ENCODE assay signal across 1 cellular context in genomic region chr19:17305517-17306284, GRCh38.
TF ChIP-seq lines count a peak whose summit lies in the region.

Gene MRPL34 (plus strand): TSS chr19:17305872. CDS start chr19:17305893, 21 bp downstream.

TF ChIP-seq in GM12878, 131 proteins besides CTCF, POLR2A, EP300 and RAD21 (continued from another document and continues in another):
- TF ChIP-seq ZNF24 (IDR thresholded peaks at IDR 0.05), result no peak
- TF ChIP-seq HDGF (IDR thresholded peaks at IDR 0.05), result peak; percentile 27; the same call in 1 of the 2 replicates
- TF ChIP-seq ZNF274 (IDR thresholded peaks at IDR 0.05; ENCODE audit: insufficient read depth, insufficient read length), result no peak
- no peak for TF ChIP-seq JUNB (IDR thresholded peaks at IDR 0.05)
- no peak for TF ChIP-seq POLR2AphosphoS2 (IDR thresholded peaks at IDR 0.05; ENCODE audit: low read depth, low read length)
- no peak for TF ChIP-seq E2F8 (IDR thresholded peaks at IDR 0.05; ENCODE audit: low read depth, partially characterized antibody)
- peak; percentile 43 for TF ChIP-seq CUX1 (IDR thresholded peaks at IDR 0.05; ENCODE audit: insufficient replicate concordance, low read depth, low read length)
- no peak for TF ChIP-seq ZBTB33 (IDR thresholded peaks at IDR 0.05)
- TF ChIP-seq TCF12 (IDR thresholded peaks at IDR 0.05; ENCODE audit: low read depth, low read length), result peak; percentile 100; the same call in 1 of the 2 replicates
- TF ChIP-seq PBX3 (IDR thresholded peaks at IDR 0.05; ENCODE audit: insufficient replicate concordance, low read depth, low read length), result no peak
- no peak for TF ChIP-seq MEF2A (IDR thresholded peaks at IDR 0.05; ENCODE audit: insufficient read depth, low read depth, low read length)
- TF ChIP-seq TAF1 (IDR thresholded peaks at IDR 0.05; ENCODE audit: borderline replicate concordance, low read depth, low read length), result no peak
- no peak for TF ChIP-seq IRF3 (IDR thresholded peaks at IDR 0.05)
- no peak for TF ChIP-seq PAX8 (IDR thresholded peaks at IDR 0.05)
- TF ChIP-seq RAD51 (IDR thresholded peaks at IDR 0.05), result peak; percentile 78
- 0 out of 3 replicates have a peak, but pooled peaks have one; percentile 19 for TF ChIP-seq POU2F2 (IDR thresholded peaks at IDR 0.05; ENCODE audit: borderline replicate concordance, low read depth, low read length)
- TF ChIP-seq ZZZ3 (IDR thresholded peaks at IDR 0.05; ENCODE audit: control insufficient read depth, insufficient read length, low read depth), result no peak
- TF ChIP-seq MAX (IDR thresholded peaks at IDR 0.05; ENCODE audit: low read depth, low read length), result no peak; the same call in 1 of the 2 replicates
- peak; percentile 89 for TF ChIP-seq NR2F1 (conservative IDR thresholded peaks at IDR 0.05)
- peak; percentile 75 for TF ChIP-seq SIX5 (IDR thresholded peaks at IDR 0.05; ENCODE audit: low read depth, low read length, severe bottlenecking)
- TF ChIP-seq NFIC (IDR thresholded peaks at IDR 0.05; ENCODE audit: low read depth, low read length), result no peak
- TF ChIP-seq ASH2L (IDR thresholded peaks at IDR 0.05; ENCODE audit: borderline replicate concordance, low read depth), result 0 out of 2 replicates have a peak, but pooled peaks have one; percentile 37
- no peak; the same call in 1 of the 2 replicates for TF ChIP-seq ZBTB40 (IDR thresholded peaks at IDR 0.05; ENCODE audit: borderline replicate concordance)
- no peak for TF ChIP-seq ZBTB4 (CRISPR knock-in tag; IDR thresholded peaks at IDR 0.05)
- 0 out of 2 replicates have a peak, but pooled peaks have one; percentile 65 for TF ChIP-seq ZNF207 (IDR thresholded peaks at IDR 0.05; ENCODE audit: borderline replicate concordance)
- TF ChIP-seq SIN3A (IDR thresholded peaks at IDR 0.05; ENCODE audit: low read depth, low read length), result peak; percentile 76
- TF ChIP-seq SMAD1 (IDR thresholded peaks at IDR 0.05; ENCODE audit: low read depth, partially characterized antibody), result no peak
- no peak; the same call in 1 of the 2 replicates for TF ChIP-seq E2F4 (IDR thresholded peaks at IDR 0.05; ENCODE audit: low read depth, low read length)
